ENCODE assay signal across 21 cellular contexts in genomic region chr17:74272731-74273201, GRCh38. TPM values are rescaled to one million over a fixed set of nuclear protein-coding genes. Genes with fewer than 3 reads are reported as not detected.
DNase-seq lines count a peak whose midpoint lies in the region; ATAC-seq and TF ChIP-seq lines count a peak whose summit lies in the region.
"Had no signal": no experiment of that assay in that cellular context is flagged by ENCODE, and none has a peak within 500 bp of the region (broad histone marks: within the 10 kb centered on the region; RNA-seq: fewer than 3 reads in every experiment).

No MANE protein-coding gene starts in this region.

- DNase-seq in ELF-1 (ENCODE audit: low read depth, low spot score): peak; percentile 68
- peak; percentile 19 for DNase-seq in astrocyte of the hippocampus (ENCODE audit: low read depth, low spot score)
- peak; percentile 80 for DNase-seq in fibroblast of the aortic adventitia (ENCODE audit: low read depth)
- DNase-seq in neural progenitor cell (ENCODE audit: low spot score): peak; percentile 63
- no peak for DNase-seq in NCI-H187 treated with DMSO at 0.1 percent for 48 hours (lab: John Stamatoyannopoulos, UW)
- DNase-seq in activated CD4-positive, alpha-beta T cell treated with anti-CD3 and anti-CD28 coated beads, Interleukin-2, amount 10 ng/mL, durations not matched to agents 24 days and 14 days: no peak
- DNase-seq in naive thymus-derived CD4-positive, alpha-beta T cell: no peak
- DNase-seq in AML-193 (lab: John Stamatoyannopoulos, UW): no peak
- DNase-seq: activated CD4-positive, alpha-beta T cell treated with anti-CD3 and anti-CD28 coated beads for 36 hours; activated CD8-positive, alpha-beta memory T cell treated with anti-CD3 and anti-CD28 coated beads, Interleukin-2, amount 50 U/mL, for 48 hours; activated gamma-delta T cell treated with Interleukin-2 at 50 U/mL for 16 hours; cerebellar nuclear complex; foreskin melanocyte; kidney glomerular epithelial cell; NCI-H1694 treated with DMSO at 0.1 percent for 48 hours; NCI-H226; NK-92 treated with Interleukin-12 subunit alpha and Interleukin-12 subunit beta, amount 100 ng/mL, for 24 hours had no signal

- peak overlapping the region; percentile 33 for H3K27ac Mint-ChIP-seq in neural progenitor cell
- no peak overlapping the region for H3K27ac Mint-ChIP-seq in activated CD4-positive, alpha-beta T cell treated with anti-CD3 and anti-CD28 coated beads, Interleukin-2, amount 10 ng/mL, durations not matched to agents 24 days and 14 days
- H3K27ac Mint-ChIP-seq in naive thymus-derived CD4-positive, alpha-beta T cell: no peak overlapping the region
- H3K27ac Mint-ChIP-seq: activated CD4-positive, alpha-beta T cell treated with anti-CD3 and anti-CD28 coated beads for 36 hours had no signal

- CTCF ChIA-PET in naive thymus-derived CD4-positive, alpha-beta T cell (lab: Charles Lee): interaction anchor here (0.5 kb wide), 1 partner anchor 33 kb away, joined by 4 read pairs; no protein-coding TSS in a partner anchor

- peak overlapping the region; percentile 60 for H3K4me3 Mint-ChIP-seq in neural progenitor cell
- H3K4me3 Mint-ChIP-seq in activated CD4-positive, alpha-beta T cell treated with anti-CD3 and anti-CD28 coated beads, Interleukin-2, amount 10 ng/mL, durations not matched to agents 24 days and 14 days: no peak overlapping the region
- no peak overlapping the region for H3K4me3 Mint-ChIP-seq in naive thymus-derived CD4-positive, alpha-beta T cell
- H3K4me3 Mint-ChIP-seq: activated CD4-positive, alpha-beta T cell treated with anti-CD3 and anti-CD28 coated beads for 36 hours had no signal

- peaks cover 25% of the 10 kb centered on the region for H3K27me3 ChIP-seq in neural progenitor cell
- no peaks in the 10 kb centered on the region for H3K27me3 ChIP-seq in naive thymus-derived CD4-positive, alpha-beta T cell (ENCODE audit: control insufficient read depth in 2 of 2, insufficient read depth in 2 of 2, low read length in 2 of 2)

- no peaks in the 10 kb centered on the region for H3K79me2 ChIP-seq in neural progenitor cell (ENCODE audit: low read depth)

- ATAC-seq in naive thymus-derived CD4-positive, alpha-beta T cell: no peak
- ATAC-seq: activated CD4-positive, alpha-beta T cell treated with anti-CD3 and anti-CD28 coated beads for 36 hours had no signal

- H3K9me3 ChIP-seq in neural progenitor cell (ENCODE audit: low read depth): no peaks in the 10 kb centered on the region
- no peaks in the 10 kb centered on the region for H3K9me3 ChIP-seq in naive thymus-derived CD4-positive, alpha-beta T cell (ENCODE audit: control insufficient read depth in 2 of 3, low read length in 3 of 3)

- no peak overlapping the region for H3K9ac ChIP-seq in neural progenitor cell

- peaks cover 36% of the 10 kb centered on the region for H3K27me3 Mint-ChIP-seq in neural progenitor cell (ENCODE audit: insufficient read depth, low read depth)
- H3K27me3 Mint-ChIP-seq in activated CD4-positive, alpha-beta T cell treated with anti-CD3 and anti-CD28 coated beads, Interleukin-2, amount 10 ng/mL, durations not matched to agents 24 days and 14 days: peaks cover 18% of the 10 kb centered on the region
- peaks cover 0 to 29% (median 7%) of the 10 kb centered on the region in 5 donors for H3K27me3 Mint-ChIP-seq in naive thymus-derived CD4-positive, alpha-beta T cell

- peaks cover 15% of the 10 kb centered on the region for H4K20me1 ChIP-seq in neural progenitor cell (ENCODE audit: low read depth)

- POLR2A ChIA-PET in naive thymus-derived CD4-positive, alpha-beta T cell (lab: Charles Lee): no interaction called here

- H3F3A ChIP-seq in neural progenitor cell (ENCODE audit: low read depth): peaks cover 48% of the 10 kb centered on the region

- TF ChIP-seq CTCF in fibroblast of the aortic adventitia (IDR thresholded peaks at IDR 0.05; ENCODE audit: insufficient read depth, low read length) (no peak), neural progenitor cell (IDR thresholded peaks at IDR 0.05) (no peak)

- H3K36me3 Mint-ChIP-seq in neural progenitor cell: no peaks in the 10 kb centered on the region
- H3K36me3 Mint-ChIP-seq in activated CD4-positive, alpha-beta T cell treated with anti-CD3 and anti-CD28 coated beads, Interleukin-2, amount 10 ng/mL, durations not matched to agents 24 days and 14 days (ENCODE audit: low read depth): no peaks in the 10 kb centered on the region
- no peaks in the 10 kb centered on the region for H3K36me3 Mint-ChIP-seq in naive thymus-derived CD4-positive, alpha-beta T cell

- H3K4me1 Mint-ChIP-seq in neural progenitor cell: peaks cover 83% of the 10 kb centered on the region
- H3K4me1 Mint-ChIP-seq in activated CD4-positive, alpha-beta T cell treated with anti-CD3 and anti-CD28 coated beads, Interleukin-2, amount 10 ng/mL, durations not matched to agents 24 days and 14 days: peaks cover 22% of the 10 kb centered on the region
- peaks cover 15 to 38% (median 24%) of the 10 kb centered on the region in 7 donors for H3K4me1 Mint-ChIP-seq in naive thymus-derived CD4-positive, alpha-beta T cell

- H3K4me2 ChIP-seq in neural progenitor cell: peak overlapping the region; percentile 53

- H3K9me3 Mint-ChIP-seq in neural progenitor cell: no peaks in the 10 kb centered on the region
- H3K9me3 Mint-ChIP-seq in activated CD4-positive, alpha-beta T cell treated with anti-CD3 and anti-CD28 coated beads, Interleukin-2, amount 10 ng/mL, durations not matched to agents 24 days and 14 days: no peaks in the 10 kb centered on the region
- peaks cover 0 to 1% (median 0%) of the 10 kb centered on the region in 11 donors for H3K9me3 Mint-ChIP-seq in naive thymus-derived CD4-positive, alpha-beta T cell

- H3K36me3 ChIP-seq in neural progenitor cell: no peaks in the 10 kb centered on the region
- no peaks in the 10 kb centered on the region for H3K36me3 ChIP-seq in naive thymus-derived CD4-positive, alpha-beta T cell (ENCODE audit: control insufficient read depth in 2 of 3, insufficient read depth in 3 of 3, low read length in 3 of 3)

- H3K4me1 ChIP-seq in neural progenitor cell: peaks cover 33% of the 10 kb centered on the region
- H3K4me1 ChIP-seq in naive thymus-derived CD4-positive, alpha-beta T cell (ENCODE audit: control insufficient read depth in 2 of 2, insufficient read depth in 2 of 2, low read length in 2 of 2): peaks cover 14 to 17% of the 10 kb centered on the region in 2 donors

- no peak overlapping the region for H2AFZ ChIP-seq in neural progenitor cell (replicated peaks)

- intact Hi-C loops in activated CD4-positive, alpha-beta T cell treated with anti-CD3 and anti-CD28 coated beads, Interleukin-2, amount 10 ng/mL, durations not matched to agents 24 days and 14 days (cut with micrococcal nuclease): no loop called here
- intact Hi-C loops in naive thymus-derived CD4-positive, alpha-beta T cell (cut with micrococcal nuclease): no loop called here

- no peak overlapping the region for H3K27ac ChIP-seq in neural progenitor cell
- no peak overlapping the region for H3K27ac ChIP-seq in naive thymus-derived CD4-positive, alpha-beta T cell (ENCODE audit: low read depth, low read length)

- H3K4me3 ChIP-seq in fibroblast of the aortic adventitia (ENCODE audit: low read depth, low read length): no peak overlapping the region
- no peak overlapping the region for H3K4me3 ChIP-seq in neural progenitor cell
- H3K4me3 ChIP-seq in naive thymus-derived CD4-positive, alpha-beta T cell (ENCODE audit: low read length): no peak overlapping the region

RNA-seq across cellular contexts. Expression of gene DNAI2, which starts 1.3 kb away (rescaled TPM):
- total RNA-seq in fibroblast of the aortic adventitia (ENCODE audit: low replicate concordance) (not detected in 2 replicates), neural progenitor cell (ENCODE audit: low replicate concordance) (not detected in 2 replicates)
- total RNA-seq in activated CD4-positive, alpha-beta T cell treated with anti-CD3 and anti-CD28 coated beads, Interleukin-2, amount 10 ng/mL, durations not matched to agents 24 days and 14 days: 0.09 and 0.26 TPM in 2 replicates
- 1 to 10 TPM in 2 of 5 experiments, under 1 TPM in 3; 0.74 to 1.8 (median 0.94) TPM for total RNA-seq in naive thymus-derived CD4-positive, alpha-beta T cell
- polyA plus RNA-seq in naive thymus-derived CD4-positive, alpha-beta T cell: under 1 TPM in 1 of 2 donors, not detected in 1; 0.15 TPM
- total RNA-seq: endothelial cell of umbilical vein, mesenteric fat pad, renal cortical epithelial cell had no signal
- polyA plus RNA-seq: AG04450, endothelial cell of umbilical vein had no signal

RNA-seq across cellular contexts. Expression of gene KIF19, which starts 53.3 kb away (rescaled TPM):
- total RNA-seq in fibroblast of the aortic adventitia (ENCODE audit: low replicate concordance) (not detected in 2 replicates), neural progenitor cell (ENCODE audit: low replicate concordance) (0.15 and 0.62 TPM in 2 replicates)
- 0.09 and 0.23 TPM in 2 replicates for total RNA-seq in activated CD4-positive, alpha-beta T cell treated with anti-CD3 and anti-CD28 coated beads, Interleukin-2, amount 10 ng/mL, durations not matched to agents 24 days and 14 days
- total RNA-seq in naive thymus-derived CD4-positive, alpha-beta T cell: 1 to 10 TPM in 1 of 5 experiments, under 1 TPM in 3, not detected in 1; 0.34 to 1.2 (median 0.47) TPM
- polyA plus RNA-seq in naive thymus-derived CD4-positive, alpha-beta T cell: not detected
- total RNA-seq: renal cortical epithelial cell had no signal
- polyA plus RNA-seq: AG04450 had no signal

RNA-seq across cellular contexts. Expression of gene TTYH2, which starts 59.4 kb away (rescaled TPM):
- total RNA-seq in fibroblast of the aortic adventitia (ENCODE audit: low replicate concordance): 0.54 and 2.4 TPM in 2 replicates
- 3.2 and 5.8 TPM in 2 replicates for total RNA-seq in neural progenitor cell (ENCODE audit: low replicate concordance)
- 7.8 and 8.1 TPM in 2 replicates for total RNA-seq in activated CD4-positive, alpha-beta T cell treated with anti-CD3 and anti-CD28 coated beads, Interleukin-2, amount 10 ng/mL, durations not matched to agents 24 days and 14 days
- total RNA-seq in naive thymus-derived CD4-positive, alpha-beta T cell: 10 to 100 TPM in 2 of 5 experiments, 1 to 10 TPM in 3; 5.5 to 15.8 (median 9.9) TPM
- 1 to 10 TPM; 1.9 to 2.0 TPM for polyA plus RNA-seq in naive thymus-derived CD4-positive, alpha-beta T cell

Comparison
In these comparisons a context has a peak if more than half of its experiments do, and no peak if none do; other contexts are left out.
1. DNase-seq: peak in ELF-1 (single experiment), astrocyte of the hippocampus (single experiment), fibroblast of the aortic adventitia (single experiment) and neural progenitor cell (single experiment); none in NCI-H187 treated with DMSO at 0.1 percent for 48 hours (single experiment), activated CD4-positive, alpha-beta T cell treated with anti-CD3 and anti-CD28 coated beads, Interleukin-2, amount 10 ng/mL, durations not matched to agents 24 days and 14 days (single experiment), naive thymus-derived CD4-positive, alpha-beta T cell (0 of 9) and AML-193 (0 of 2).